ENCODE assay signal across 33 cellular contexts in genomic region chr10:127463548-127463947, GRCh38.
"Had no signal": no experiment of that assay in that cellular context is flagged by ENCODE, and none has a peak within 500 bp of the region (broad histone marks: within the 10 kb centered on the region; RNA-seq: fewer than 3 reads in every experiment).

No MANE protein-coding gene starts in this region.

- H3K9me3 Mint-ChIP-seq: activated B cell treated with CpG ODN at 0.5 μM for 24 hours; activated CD4-positive, alpha-beta T cell treated with anti-CD3 and anti-CD28 coated beads, Interleukin-2, amount 10 ng/mL, durations not matched to agents 7 days and 5 days; activated naive CD4-positive, alpha-beta T cell treated with anti-CD3 and anti-CD28 coated beads, Interleukin-2, amount 10 ng/mL, durations not matched to agents 7 days and 5 days; activated naive CD4-positive, alpha-beta T cell treated with anti-CD3 and anti-CD28 coated beads, Interleukin-2, amount 50 U/mL, for 24 hours; activated naive CD8-positive, alpha-beta T cell treated with anti-CD3 and anti-CD28 coated beads, Interleukin-2, amount 50 U/mL, for 24 hours; activated T-helper 2 cell treated with anti-CD3 and anti-CD28 coated beads, Interferon-gamma antibody, Interleukin-2, Interleukin-4, amounts not matched to agents 10 μg/mL and 5 μg/mL and 100 μg/mL, durations not matched to agents 14 hours and 24 hours and 36 hours; T-helper 1 cell treated with Interleukin-12 subunit alpha and Interleukin-12 subunit beta and Interleukin-4 antibody, amounts not matched to agents 30 μg/mL and 1 μg/mL, for 36 hours; T-helper 2 cell treated with Interferon-gamma antibody and Interleukin-4, amounts not matched to agents 5 μg/mL and 100 μg/mL, for 36 hours had no signal

- H3K27ac Mint-ChIP-seq: activated B cell treated with CpG ODN at 0.5 μM for 24 hours; activated CD4-positive, alpha-beta memory T cell treated with anti-CD3 and anti-CD28 coated beads, Interleukin-2, amount 10 ng/mL, durations not matched to agents 7 days and 5 days; activated CD4-positive, alpha-beta T cell treated with anti-CD3 and anti-CD28 coated beads, Interleukin-2, amount 10 ng/mL, durations not matched to agents 7 days and 5 days; activated CD8-positive, alpha-beta memory T cell treated with anti-CD3 and anti-CD28 coated beads, Interleukin-2, amount 10 ng/mL, durations not matched to agents 7 days and 5 days; activated CD8-positive, alpha-beta T cell treated with anti-CD3 and anti-CD28 coated beads, Interleukin-2, amount 10 ng/mL, durations not matched to agents 7 days and 5 days; activated naive CD4-positive, alpha-beta T cell treated with anti-CD3 and anti-CD28 coated beads, Interleukin-2, amount 10 ng/mL, durations not matched to agents 7 days and 5 days; activated naive CD4-positive, alpha-beta T cell treated with anti-CD3 and anti-CD28 coated beads, Interleukin-2, amount 50 U/mL, for 24 hours; activated naive CD8-positive, alpha-beta T cell; activated naive CD8-positive, alpha-beta T cell treated with anti-CD3 and anti-CD28 coated beads, Interleukin-2, amount 50 U/mL, for 24 hours; activated T-cell treated with anti-CD3 and anti-CD28 coated beads, Interleukin-2, amount 50 U/mL, for 24 hours; activated T-helper 2 cell treated with anti-CD3 and anti-CD28 coated beads, Interferon-gamma antibody, Interleukin-2, Interleukin-4, amounts not matched to agents 10 μg/mL and 5 μg/mL and 100 μg/mL, durations not matched to agents 14 hours and 24 hours and 36 hours; brain; T-helper 1 cell treated with Interleukin-12 subunit alpha and Interleukin-12 subunit beta and Interleukin-4 antibody, amounts not matched to agents 30 μg/mL and 1 μg/mL, for 36 hours; T-helper 2 cell treated with Interferon-gamma antibody and Interleukin-4, amounts not matched to agents 5 μg/mL and 100 μg/mL, for 36 hours had no signal

- H3K27ac ChIP-seq: ascending aorta, cardiac muscle cell, VCaP had no signal

- DNase-seq: activated B cell treated with CpG ODN at 0.5 μM for 24 hours; activated CD4-positive, alpha-beta memory T cell treated with anti-CD3 and anti-CD28 coated beads, Interleukin-2, amount 10 ng/mL, durations not matched to agents 7 days and 5 days; activated CD4-positive, alpha-beta T cell treated with anti-CD3 and anti-CD28 coated beads for 4 hours; activated CD4-positive, alpha-beta T cell treated with anti-CD3 and anti-CD28 coated beads, Interleukin-2, amount 10 ng/mL, durations not matched to agents 7 days and 5 days; activated CD4-positive, alpha-beta T cell treated with anti-CD3 and anti-CD28 coated beads, Interleukin-2, amount 50 U/mL, for 48 hours; activated CD4-positive, CD25-positive, alpha-beta regulatory T cell treated with anti-CD3 and anti-CD28 coated beads, Interleukin-2, amount 50 U/mL, for 72 hours; activated CD8-positive, alpha-beta memory T cell treated with anti-CD3 and anti-CD28 coated beads for 24 hours; activated CD8-positive, alpha-beta memory T cell treated with anti-CD3 and anti-CD28 coated beads, Interleukin-2, amount 10 ng/mL, durations not matched to agents 7 days and 5 days; activated CD8-positive, alpha-beta memory T cell treated with anti-CD3 and anti-CD28 coated beads, Interleukin-2, amount 50 U/mL, for 48 hours; activated CD8-positive, alpha-beta T cell treated with anti-CD3 and anti-CD28 coated beads, Interleukin-2, amount 10 ng/mL, durations not matched to agents 7 days and 5 days; activated effector memory CD4-positive, alpha-beta T cell treated with Interleukin-2 at 50 U/mL for 16 hours; activated gamma-delta T cell; activated naive CD4-positive, alpha-beta T cell treated with anti-CD3 and anti-CD28 coated beads, Interleukin-2, amount 10 ng/mL, durations not matched to agents 7 days and 5 days; activated naive CD4-positive, alpha-beta T cell treated with Interleukin-2 at 50 U/mL for 16 hours; activated naive CD8-positive, alpha-beta T cell treated with anti-CD3 and anti-CD28 coated beads, Interleukin-2, amount 50 U/mL, for 24 hours; activated T-cell treated with anti-CD3 and anti-CD28 coated beads, Interleukin-2, amount 50 U/mL, for 24 hours; activated T-cell treated with anti-CD3 and anti-CD28 coated beads, Interleukin-2, amount 50 U/mL, for 48 hours; amygdala; anterior cingulate cortex; central memory CD4-positive, alpha-beta T cell; SW 1271; T-helper 1 cell; T-helper 2 cell; T-helper 9 cell had no signal

- H3K27me3 ChIP-seq: ascending aorta, cardiac muscle cell had no signal

- H3K36me3 ChIP-seq: ascending aorta, cardiac muscle cell had no signal

- H3K4me1 ChIP-seq: ascending aorta had no signal

- H3K9me3 ChIP-seq: ascending aorta had no signal

- H3K36me3 Mint-ChIP-seq: activated CD8-positive, alpha-beta memory T cell treated with anti-CD3 and anti-CD28 coated beads, Interleukin-2, amount 10 ng/mL, durations not matched to agents 7 days and 5 days; activated naive CD4-positive, alpha-beta T cell treated with anti-CD3 and anti-CD28 coated beads, Interleukin-2, amount 10 ng/mL, durations not matched to agents 7 days and 5 days; activated naive CD4-positive, alpha-beta T cell treated with anti-CD3 and anti-CD28 coated beads, Interleukin-2, amount 50 U/mL, for 24 hours; activated naive CD8-positive, alpha-beta T cell; brain had no signal

- H3K27me3 Mint-ChIP-seq: activated B cell treated with CpG ODN at 0.5 μM for 24 hours; activated CD4-positive, alpha-beta memory T cell treated with anti-CD3 and anti-CD28 coated beads, Interleukin-2, amount 10 ng/mL, durations not matched to agents 7 days and 5 days; activated CD4-positive, alpha-beta T cell treated with anti-CD3 and anti-CD28 coated beads, Interleukin-2, amount 10 ng/mL, durations not matched to agents 7 days and 5 days; activated CD8-positive, alpha-beta memory T cell treated with anti-CD3 and anti-CD28 coated beads, Interleukin-2, amount 10 ng/mL, durations not matched to agents 7 days and 5 days; activated naive CD4-positive, alpha-beta T cell treated with anti-CD3 and anti-CD28 coated beads, Interleukin-2, amount 10 ng/mL, durations not matched to agents 7 days and 5 days; activated naive CD4-positive, alpha-beta T cell treated with anti-CD3 and anti-CD28 coated beads, Interleukin-2, amount 50 U/mL, for 24 hours; activated naive CD8-positive, alpha-beta T cell had no signal

- ATAC-seq: activated CD8-positive, alpha-beta memory T cell treated with anti-CD3 and anti-CD28 coated beads, Interleukin-2, amount 10 ng/mL, durations not matched to agents 7 days and 5 days; activated CD8-positive, alpha-beta T cell treated with anti-CD3 and anti-CD28 coated beads, Interleukin-2, amount 10 ng/mL, durations not matched to agents 7 days and 5 days; activated naive CD8-positive, alpha-beta T cell treated with anti-CD3 and anti-CD28 coated beads, Interleukin-2, amount 50 U/mL, for 24 hours had no signal

- H3K4me3 ChIP-seq: ascending aorta, cardiac muscle cell had no signal

- H3K4me1 Mint-ChIP-seq: activated B cell treated with CpG ODN at 0.5 μM for 24 hours; activated CD4-positive, alpha-beta memory T cell treated with anti-CD3 and anti-CD28 coated beads, Interleukin-2, amount 10 ng/mL, durations not matched to agents 7 days and 5 days; activated CD4-positive, alpha-beta T cell treated with anti-CD3 and anti-CD28 coated beads, Interleukin-2, amount 10 ng/mL, durations not matched to agents 7 days and 5 days; activated CD8-positive, alpha-beta memory T cell treated with anti-CD3 and anti-CD28 coated beads, Interleukin-2, amount 10 ng/mL, durations not matched to agents 7 days and 5 days; activated naive CD4-positive, alpha-beta T cell treated with anti-CD3 and anti-CD28 coated beads, Interleukin-2, amount 10 ng/mL, durations not matched to agents 7 days and 5 days; activated naive CD4-positive, alpha-beta T cell treated with anti-CD3 and anti-CD28 coated beads, Interleukin-2, amount 50 U/mL, for 24 hours; activated naive CD8-positive, alpha-beta T cell treated with anti-CD3 and anti-CD28 coated beads, Interleukin-2, amount 50 U/mL, for 24 hours had no signal

- H3K4me3 Mint-ChIP-seq: activated B cell treated with CpG ODN at 0.5 μM for 24 hours; activated CD4-positive, alpha-beta memory T cell treated with anti-CD3 and anti-CD28 coated beads, Interleukin-2, amount 10 ng/mL, durations not matched to agents 7 days and 5 days; activated CD4-positive, alpha-beta T cell treated with anti-CD3 and anti-CD28 coated beads, Interleukin-2, amount 10 ng/mL, durations not matched to agents 7 days and 5 days; activated CD8-positive, alpha-beta memory T cell treated with anti-CD3 and anti-CD28 coated beads, Interleukin-2, amount 10 ng/mL, durations not matched to agents 7 days and 5 days; activated CD8-positive, alpha-beta T cell treated with anti-CD3 and anti-CD28 coated beads, Interleukin-2, amount 10 ng/mL, durations not matched to agents 7 days and 5 days; activated naive CD4-positive, alpha-beta T cell treated with anti-CD3 and anti-CD28 coated beads, Interleukin-2, amount 10 ng/mL, durations not matched to agents 7 days and 5 days; activated naive CD4-positive, alpha-beta T cell treated with anti-CD3 and anti-CD28 coated beads, Interleukin-2, amount 50 U/mL, for 24 hours; activated naive CD8-positive, alpha-beta T cell; activated naive CD8-positive, alpha-beta T cell treated with anti-CD3 and anti-CD28 coated beads, Interleukin-2, amount 50 U/mL, for 24 hours; activated T-cell treated with anti-CD3 and anti-CD28 coated beads, Interleukin-2, amount 50 U/mL, for 24 hours; brain; T-helper 1 cell treated with Interleukin-12 subunit alpha and Interleukin-12 subunit beta and Interleukin-4 antibody, amounts not matched to agents 30 μg/mL and 1 μg/mL, for 36 hours; T-helper 2 cell treated with Interferon-gamma antibody and Interleukin-4, amounts not matched to agents 5 μg/mL and 100 μg/mL, for 36 hours had no signal
